9 cellular contexts compared by ENCODE assay signal in genomic region chr4:78551420-78552351, GRCh38. TPM values are rescaled to one million over a fixed set of nuclear protein-coding genes. Genes with fewer than 3 reads are reported as not detected.
DNase-seq lines count a peak whose midpoint lies in the region; ATAC-seq, FAIRE-seq and TF ChIP-seq lines count a peak whose summit lies in the region.
"Had no signal": no experiment of that assay in that cellular context is flagged by ENCODE, and none has a peak within 500 bp of the region (broad histone marks: within the 10 kb centered on the region; RNA-seq: fewer than 3 reads in every experiment).

A gene with protein sequence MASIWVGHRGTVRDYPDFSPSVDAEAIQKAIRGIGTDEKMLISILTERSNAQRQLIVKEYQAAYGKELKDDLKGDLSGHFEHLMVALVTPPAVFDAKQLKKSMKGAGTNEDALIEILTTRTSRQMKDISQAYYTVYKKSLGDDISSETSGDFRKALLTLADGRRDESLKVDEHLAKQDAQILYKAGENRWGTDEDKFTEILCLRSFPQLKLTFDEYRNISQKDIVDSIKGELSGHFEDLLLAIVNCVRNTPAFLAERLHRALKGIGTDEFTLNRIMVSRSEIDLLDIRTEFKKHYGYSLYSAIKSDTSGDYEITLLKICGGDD (plus strand): TSS chr4:78551770. CDS start chr4:78554474, 2,704 bp downstream.

- H3K4me3 ChIP-seq in KMS-11 (IDR thresholded peaks at IDR 0.05; ENCODE audit: insufficient read depth, low read depth, low read length) (peak within 1 kb of the TSS; percentile 79), right cardiac atrium (ENCODE audit: low read length) (peak within 1 kb of the TSS; percentile 56)

- H3K9me3 Mint-ChIP-seq in activated naive CD8-positive, alpha-beta T cell treated with anti-CD3 and anti-CD28 coated beads, Interleukin-2, amount 10 ng/mL, durations not matched to agents 7 days and 5 days: peaks cover 4% of the 10 kb centered on the region

- H3K79me2 ChIP-seq in KMS-11 (ENCODE audit: insufficient read depth, low read depth): no peaks in the 10 kb centered on the region

- H3K4me2 ChIP-seq in KMS-11: peak within 1 kb of the TSS; percentile 38

- no peaks in the 10 kb centered on the region for H3K9me3 ChIP-seq in right cardiac atrium (ENCODE audit: control insufficient read depth, low read length)

- DNase-seq in activated gamma-delta T cell (lab: John Stamatoyannopoulos, UW) (peak; percentile 6), activated gamma-delta T cell treated with Interleukin-2 at 50 U/mL for 16 hours (no peak), right cardiac atrium (peak; percentile 50 to 81 (median 80)), pulmonary artery endothelial cell (ENCODE audit: low read depth, low spot score) (no peak), H54 (ENCODE audit: insufficient read length, low spot score) (no peak), NCI-H2029 treated with DMSO at 0.1 percent for 48 hours (lab: John Stamatoyannopoulos, UW) (no peak)
- peak; percentile 61 for DNase-seq in activated naive CD8-positive, alpha-beta T cell treated with anti-CD3 and anti-CD28 coated beads, Interleukin-2, amount 10 ng/mL, durations not matched to agents 7 days and 5 days

- peaks cover 17% of the 10 kb centered on the region for H3K36me3 Mint-ChIP-seq in activated naive CD8-positive, alpha-beta T cell treated with anti-CD3 and anti-CD28 coated beads, Interleukin-2, amount 10 ng/mL, durations not matched to agents 7 days and 5 days

- no peaks in the 10 kb centered on the region for H3K36me3 ChIP-seq in KMS-11 (ENCODE audit: insufficient read depth)

- 8% methylated on average over 65 of the region's 65 CpGs for WGBS in right cardiac atrium

- H3K4me1 ChIP-seq in KMS-11 (ENCODE audit: low read depth, poor library complexity, severe bottlenecking) (no peaks in the 10 kb centered on the region), right cardiac atrium (ENCODE audit: control insufficient read depth, insufficient read depth, low read length) (no peaks in the 10 kb centered on the region)

- no peak within 1 kb of the TSS for H3K9ac ChIP-seq in KMS-11

- POLR2A ChIA-PET in activated naive CD8-positive, alpha-beta T cell treated with anti-CD3 and anti-CD28 coated beads, Interleukin-2, amount 10 ng/mL, durations not matched to agents 7 days and 5 days (lab: Charles Lee): no interaction called here

- peak; percentile 70 for ATAC-seq in activated naive CD8-positive, alpha-beta T cell treated with anti-CD3 and anti-CD28 coated beads, Interleukin-2, amount 10 ng/mL, durations not matched to agents 7 days and 5 days (ENCODE audit: low read depth)
- peak; percentile 85 to 90 for ATAC-seq in right cardiac atrium

- peaks cover 18% of the 10 kb centered on the region for H3K27me3 Mint-ChIP-seq in activated naive CD8-positive, alpha-beta T cell treated with anti-CD3 and anti-CD28 coated beads, Interleukin-2, amount 10 ng/mL, durations not matched to agents 7 days and 5 days

- peaks cover 21% of the 10 kb centered on the region for H3K4me1 Mint-ChIP-seq in activated naive CD8-positive, alpha-beta T cell treated with anti-CD3 and anti-CD28 coated beads, Interleukin-2, amount 10 ng/mL, durations not matched to agents 7 days and 5 days

- no peak for FAIRE-seq in H54 (lab: Jason Lieb, UNC)
- FAIRE-seq: GM18507 had no signal

- TF ChIP-seq POLR2A in H54 (IDR thresholded peaks at IDR 0.05; ENCODE audit: low read depth, low read length): no peak

- H3K27me3 ChIP-seq in KMS-11 (ENCODE audit: insufficient read depth, low read depth) (no peaks in the 10 kb centered on the region; the same call in 1 of the 2 replicates), right cardiac atrium (ENCODE audit: control insufficient read depth, insufficient read depth) (no peaks in the 10 kb centered on the region)

- H3K27ac Mint-ChIP-seq in activated naive CD8-positive, alpha-beta T cell treated with anti-CD3 and anti-CD28 coated beads, Interleukin-2, amount 10 ng/mL, durations not matched to agents 7 days and 5 days: peak within 1 kb of the TSS; percentile 85

- H2AFZ ChIP-seq in KMS-11 (ENCODE audit: low read depth): peak within 1 kb of the TSS; percentile 58

- TF ChIP-seq CTCF in KMS-11 (conservative IDR thresholded peaks at IDR 0.05; ENCODE audit: low read depth, low read length): no peak

- no peak within 1 kb of the TSS for H3K27ac ChIP-seq in KMS-11
- H3K27ac ChIP-seq in right cardiac atrium (ENCODE audit: low read length): peak within 1 kb of the TSS; percentile 42

- no peaks in the 10 kb centered on the region for H4K20me1 ChIP-seq in KMS-11 (ENCODE audit: insufficient read depth)

- intact Hi-C loops in right cardiac atrium (cut with DNase I): no loop called here

- peak within 1 kb of the TSS; percentile 90 for H3K4me3 Mint-ChIP-seq in activated naive CD8-positive, alpha-beta T cell treated with anti-CD3 and anti-CD28 coated beads, Interleukin-2, amount 10 ng/mL, durations not matched to agents 7 days and 5 days

RNA-seq across cellular contexts. Expression of the gene that starts here (rescaled TPM):
- total RNA-seq in activated naive CD8-positive, alpha-beta T cell treated with anti-CD3 and anti-CD28 coated beads, Interleukin-2, amount 10 ng/mL, durations not matched to agents 7 days and 5 days: 1 to 10 TPM; 5.1 to 5.6 TPM
- total RNA-seq in right cardiac atrium (10 to 100 TPM; 10.9 to 23.0 (median 11.5) TPM), pulmonary artery endothelial cell (226 and 292 TPM in 2 replicates)
- 48.1 TPM for polyA plus RNA-seq in right cardiac atrium

Comparison
In these comparisons a context has a peak if more than half of its experiments do, and no peak if none do; other contexts are left out.
1. DNase-seq: peak in activated gamma-delta T cell (single experiment), activated naive CD8-positive, alpha-beta T cell treated with anti-CD3 and anti-CD28 coated beads, Interleukin-2, amount 10 ng/mL, durations not matched to agents 7 days and 5 days (single experiment) and right cardiac atrium (3 of 3); none in activated gamma-delta T cell treated with Interleukin-2 at 50 U/mL for 16 hours (single experiment), pulmonary artery endothelial cell (single experiment), H54 (single experiment) and NCI-H2029 treated with DMSO at 0.1 percent for 48 hours (single experiment).